In the genomic region with DNA sequence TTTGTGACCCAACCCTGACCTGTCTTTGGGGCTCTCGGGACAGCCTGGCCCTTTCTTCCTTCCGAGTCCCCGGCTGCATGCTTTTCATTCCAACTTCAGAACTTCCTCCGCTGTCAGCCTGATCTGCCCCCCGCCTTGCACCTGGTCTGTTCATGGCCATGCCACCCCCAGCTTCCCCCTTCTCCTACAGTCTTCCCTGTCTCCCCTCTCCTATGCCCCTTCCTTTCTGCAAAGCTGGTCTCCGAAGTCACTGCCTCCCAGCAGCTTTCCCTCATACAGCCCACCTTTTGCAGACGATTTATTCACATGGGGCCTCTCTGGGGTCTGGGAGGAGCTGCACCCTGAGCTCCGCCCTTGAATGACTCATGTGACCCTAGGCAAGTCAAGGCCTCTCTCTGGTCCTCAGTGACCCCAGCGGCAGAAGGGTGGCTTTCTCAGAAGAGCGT, we compare ENCODE assay signal across 17 cellular contexts. TPM values are rescaled to one million over a fixed set of nuclear protein-coding genes. Genes with fewer than 3 reads are reported as not detected.
"Had no signal": no experiment of that assay in that cellular context is flagged by ENCODE, and none has a peak within 500 bp of the region (broad histone marks: within the 10 kb centered on the region; RNA-seq: fewer than 3 reads in every experiment).

No MANE protein-coding gene starts in this region.

- ATAC-seq: activated CD4-positive, CD25-positive, alpha-beta regulatory T cell treated with anti-CD3 and anti-CD28 coated beads, Interleukin-2, amount 50 U/mL, for 24 hours; left lobe of liver; stimulated activated naive CD8-positive, alpha-beta T cell treated with anti-CD3 and anti-CD28 coated beads, Interleukin-15, Interleukin-2, amounts not matched to agents 100 U/mL and 50 U/mL, for 24 hours had no signal

- H3K36me3 ChIP-seq: ascending aorta, breast epithelium, esophagus squamous epithelium, tibial artery, uterus had no signal

- H3K36me3 Mint-ChIP-seq: activated naive CD4-positive, alpha-beta T cell treated with anti-CD3 and anti-CD28 coated beads, Interleukin-2, amount 50 U/mL, for 24 hours had no signal

- H3K4me3 Mint-ChIP-seq: activated naive CD4-positive, alpha-beta T cell treated with anti-CD3 and anti-CD28 coated beads, Interleukin-2, amount 50 U/mL, for 24 hours had no signal

- H3K4me1 ChIP-seq: ascending aorta, breast epithelium, esophagus squamous epithelium, tibial artery, uterus had no signal

- H3K27ac ChIP-seq: ascending aorta, breast epithelium, esophagus squamous epithelium, tibial artery, uterus had no signal

- DNase-seq: activated CD4-positive, alpha-beta T cell treated with anti-CD3 and anti-CD28 coated beads, Interleukin-2, amount 50 U/mL, for 1 hour; effector CD8-positive, alpha-beta T cell; esophagus squamous epithelium; midbrain; stimulated activated naive CD8-positive, alpha-beta T cell treated with anti-CD3 and anti-CD28 coated beads, Interleukin-15, Interleukin-2, amounts not matched to agents 100 U/mL and 50 U/mL, for 24 hours; substantia nigra; T1000; tibial artery; uterus had no signal

- H3K4me3 ChIP-seq: ascending aorta, breast epithelium, esophagus squamous epithelium, lung, tibial artery, uterus had no signal

- H3K9me3 ChIP-seq: ascending aorta, breast epithelium, esophagus squamous epithelium, uterus had no signal

- H3K27me3 Mint-ChIP-seq: activated naive CD4-positive, alpha-beta T cell treated with anti-CD3 and anti-CD28 coated beads, Interleukin-2, amount 50 U/mL, for 24 hours had no signal

- H3K27ac Mint-ChIP-seq: activated naive CD4-positive, alpha-beta T cell treated with anti-CD3 and anti-CD28 coated beads, Interleukin-2, amount 50 U/mL, for 24 hours; progenitor cell of endocrine pancreas had no signal

- H3K4me1 Mint-ChIP-seq: activated naive CD4-positive, alpha-beta T cell treated with anti-CD3 and anti-CD28 coated beads, Interleukin-2, amount 50 U/mL, for 24 hours had no signal

- H3K27me3 ChIP-seq: ascending aorta, uterus had no signal

- H3K9me3 Mint-ChIP-seq: activated naive CD4-positive, alpha-beta T cell treated with anti-CD3 and anti-CD28 coated beads, Interleukin-2, amount 50 U/mL, for 24 hours had no signal

RNA-seq across cellular contexts. Expression of a gene that starts 47.1 kb away (rescaled TPM):
- total RNA-seq: endothelial cell of umbilical vein had no signal
- polyA plus RNA-seq: endothelial cell of umbilical vein had no signal
